10 cellular contexts compared by ENCODE assay signal in genomic region chr2:69554981-69555380, GRCh38.
A peak's percentile ranks its signal among the peaks of the same experiment; 100 is the strongest.
DNase-seq lines count a peak whose midpoint lies in the region; ATAC-seq and TF ChIP-seq lines count a peak whose summit lies in the region.
"Had no signal": no experiment of that assay in that cellular context is flagged by ENCODE, and none has a peak within 500 bp of the region (broad histone marks: within the 10 kb centered on the region; RNA-seq: fewer than 3 reads in every experiment).

No MANE protein-coding gene starts in this region.

- H3K27ac Mint-ChIP-seq in CD4-positive, alpha-beta T cell, result peak overlapping the region; percentile 62
- peak overlapping the region; percentile 37 for H3K27ac Mint-ChIP-seq in HFFc6
- peak overlapping the region; percentile 50 for H3K27ac Mint-ChIP-seq in activated naive CD8-positive, alpha-beta T cell treated with anti-CD3 and anti-CD28 coated beads for 36 hours

- CTCF ChIA-PET in CD4-positive, alpha-beta T cell (lab: Charles Lee), result interaction anchor here (0.8 to 3.3 kb wide), 3 partner anchors 11 to 170 kb away, joined by 3 to 14 read pairs (median 3); no protein-coding TSS in a partner anchor

- H3K9me3 Mint-ChIP-seq in CD4-positive, alpha-beta T cell, result no peaks in the 10 kb centered on the region
- peaks cover 6% of the 10 kb centered on the region; the same call in 1 of the 2 replicates for H3K9me3 Mint-ChIP-seq in HFFc6
- no peaks in the 10 kb centered on the region for H3K9me3 Mint-ChIP-seq in activated naive CD8-positive, alpha-beta T cell treated with anti-CD3 and anti-CD28 coated beads for 36 hours

- no peaks in the 10 kb centered on the region for H3K9me3 ChIP-seq in CD4-positive, alpha-beta T cell (ENCODE audit: control insufficient read depth, low read length)
- no peaks in the 10 kb centered on the region for H3K9me3 ChIP-seq in lung (ENCODE audit: control insufficient read depth in 2 of 2, insufficient read depth in 1 of 2, low read length in 1 of 2)
- H3K9me3 ChIP-seq: SJCRH30 had no signal

- H3K4me3 Mint-ChIP-seq in CD4-positive, alpha-beta T cell, result peak overlapping the region; percentile 1
- no peak overlapping the region for H3K4me3 Mint-ChIP-seq in HFFc6
- no peak overlapping the region for H3K4me3 Mint-ChIP-seq in activated naive CD8-positive, alpha-beta T cell treated with anti-CD3 and anti-CD28 coated beads for 36 hours

- peaks cover 67% of the 10 kb centered on the region for H3K36me3 Mint-ChIP-seq in CD4-positive, alpha-beta T cell (ENCODE audit: low read depth)
- H3K36me3 Mint-ChIP-seq in HFFc6 (ENCODE audit: low read depth), result peaks cover 50% of the 10 kb centered on the region
- peaks cover 20% of the 10 kb centered on the region for H3K36me3 Mint-ChIP-seq in activated naive CD8-positive, alpha-beta T cell treated with anti-CD3 and anti-CD28 coated beads for 36 hours

- ATAC-seq in CD4-positive, alpha-beta T cell (ENCODE audit: poor library complexity), result peak; percentile 23
- ATAC-seq in lung (ENCODE audit: insufficient read depth, low FRiP score) (peak; percentile 45), GM18520 (IDR thresholded peaks at IDR 0.05; ENCODE audit: unreplicated experiment) (no peak), GM21737 (IDR thresholded peaks at IDR 0.05; ENCODE audit: unreplicated experiment) (no peak)

- no peak for TF ChIP-seq CTCF in CD4-positive, alpha-beta T cell (IDR thresholded peaks at IDR 0.05)
- no peak for TF ChIP-seq CTCF in HFFc6 (IDR thresholded peaks at IDR 0.05)
- no peak for TF ChIP-seq CTCF in lung (IDR thresholded peaks at IDR 0.05; ENCODE audit: control extremely low read depth, extremely low read depth)

- H3K4me1 Mint-ChIP-seq in CD4-positive, alpha-beta T cell (ENCODE audit: low read depth), result peaks cover 83% of the 10 kb centered on the region
- peaks cover 66% of the 10 kb centered on the region for H3K4me1 Mint-ChIP-seq in HFFc6 (ENCODE audit: low read depth)
- peaks cover 39% of the 10 kb centered on the region for H3K4me1 Mint-ChIP-seq in activated naive CD8-positive, alpha-beta T cell treated with anti-CD3 and anti-CD28 coated beads for 36 hours

- no peak for DNase-seq in CD4-positive, alpha-beta T cell
- DNase-seq in HFFc6, result no peak
- DNase-seq in activated naive CD8-positive, alpha-beta T cell treated with anti-CD3 and anti-CD28 coated beads for 36 hours, result no peak
- DNase-seq in lung (ENCODE audit: low spot score), result no peak
- DNase-seq in posterior cingulate gyrus, result no peak
- no peak for DNase-seq in cerebellar nuclear complex (lab: John Stamatoyannopoulos, UW)
- DNase-seq: DMS 273 treated with DMSO at 0.1 percent for 48 hours, SJCRH30 had no signal

- no peak overlapping the region for H3K4me3 ChIP-seq in lung
- H3K4me3 ChIP-seq: SJCRH30 had no signal

- POLR2A ChIA-PET in CD4-positive, alpha-beta T cell (lab: Charles Lee), result interaction anchor here (0.6 to 1.4 kb wide), 3 partner anchors 9 to 87 kb away, joined by 3 to 4 read pairs (median 3); no protein-coding TSS in a partner anchor

- WGBS in lung, 2 donors, result 18 to 20% methylated on average over 3 of the region's 3 CpGs

- H3K4me1 ChIP-seq in lung (ENCODE audit: control insufficient read depth in 2 of 2, insufficient read depth in 2 of 2, low read length in 2 of 2), result peaks cover 3 to 7% of the 10 kb centered on the region in 2 donors
- H3K4me1 ChIP-seq: SJCRH30 had no signal

- H3K27ac ChIP-seq in CD4-positive, alpha-beta T cell (ENCODE audit: low read depth, low read length), result no peak overlapping the region
- peak overlapping the region in 1 of 2 donors; percentile 76 for H3K27ac ChIP-seq in lung (ENCODE audit: low read depth in 1 of 2, low read length in 1 of 2)
- H3K27ac ChIP-seq: SJCRH30 had no signal

- intact Hi-C loops in CD4-positive, alpha-beta T cell (cut with DNase I, micrococcal nuclease), result no loop called here
- intact Hi-C loops in posterior cingulate gyrus (cut with DNase I), result no loop called here

- H3K27me3 Mint-ChIP-seq in CD4-positive, alpha-beta T cell, result no peaks in the 10 kb centered on the region
- no peaks in the 10 kb centered on the region; the same call in 1 of the 2 replicates for H3K27me3 Mint-ChIP-seq in HFFc6 (ENCODE audit: insufficient read depth)
- no peaks in the 10 kb centered on the region for H3K27me3 Mint-ChIP-seq in activated naive CD8-positive, alpha-beta T cell treated with anti-CD3 and anti-CD28 coated beads for 36 hours

- H3K36me3 ChIP-seq in lung (ENCODE audit: control insufficient read depth in 2 of 2, insufficient read depth in 2 of 2, low read length in 2 of 2), result peaks cover 4 to 5% of the 10 kb centered on the region in 2 donors
- H3K36me3 ChIP-seq: SJCRH30 had no signal

- no peaks in the 10 kb centered on the region for H3K27me3 ChIP-seq in CD4-positive, alpha-beta T cell (ENCODE audit: control insufficient read depth, insufficient read depth, low read length)
- H3K27me3 ChIP-seq in lung (ENCODE audit: control insufficient read depth, insufficient read depth), result no peaks in the 10 kb centered on the region
- H3K27me3 ChIP-seq: SJCRH30 had no signal

Comparison
In these comparisons a context has a peak if more than half of its experiments do, and no peak if none do; other contexts are left out.
1. ATAC-seq: peak in CD4-positive, alpha-beta T cell (single experiment) and lung (single experiment); none in GM18520 (single experiment) and GM21737 (single experiment).
2. Peak in every context shown above with its lines, with median percentiles within 50 percentile points of each other: H3K27ac Mint-ChIP-seq.